Comparison of ENCODE assay signal across 14 cellular contexts in genomic region chr6:69179681-69180080, GRCh38.
DNase-seq lines count a peak whose midpoint lies in the region; TF ChIP-seq lines count a peak whose summit lies in the region.
"Had no signal": no experiment of that assay in that cellular context is flagged by ENCODE, and none has a peak within 500 bp of the region (broad histone marks: within the 10 kb centered on the region; RNA-seq: fewer than 3 reads in every experiment).

No MANE protein-coding gene starts in this region.

- H2BK5ac ChIP-seq in H9 (ENCODE audit: insufficient read length, low read length) = no peak overlapping the region

- no peak overlapping the region for H4K5ac ChIP-seq in H9 (ENCODE audit: insufficient read length, low read depth, low read length)

- H4K8ac ChIP-seq in H9 (replicated peaks; ENCODE audit: insufficient read length, low read depth, low read length) = no peak overlapping the region

- H2AK5ac ChIP-seq in H9 (ENCODE audit: insufficient read length, low read length) = no peak overlapping the region

- no peak overlapping the region for H2BK120ac ChIP-seq in H9 (ENCODE audit: low read depth, low read length, poor library complexity, severe bottlenecking)

- in situ Hi-C loops in G401 (cut with HindIII; ENCODE audit: low sequenced_read_pairs) = no loop called here

- H3K27me3 ChIP-seq in H9 (ENCODE audit: insufficient read depth, low read length) = no peaks in the 10 kb centered on the region
- H3K27me3 ChIP-seq: heart left ventricle, tibial nerve had no signal

- H3K4me3 Mint-ChIP-seq in H9 = no peak overlapping the region
- H3K4me3 Mint-ChIP-seq: activated naive CD4-positive, alpha-beta T cell treated with anti-CD3 and anti-CD28 coated beads, Interleukin-2, amount 50 U/mL, for 24 hours; memory B cell had no signal

- peak; percentile 30; the same call in 2 of the 3 replicates for TF ChIP-seq CTCF in H9 (conservative IDR thresholded peaks at IDR 0.05)

- no peak overlapping the region for H3K18ac ChIP-seq in H9 (ENCODE audit: insufficient read length, low read depth, low read length)

- H3K9ac ChIP-seq in H9 (ENCODE audit: extremely low read depth, insufficient read length, low read length) = no peak overlapping the region

- no peaks in the 10 kb centered on the region for H3K79me2 ChIP-seq in H9 (ENCODE audit: insufficient read depth, low read length)

- H3K23me2 ChIP-seq in H9 (ENCODE audit: insufficient read length, low read depth, low read length, poor library complexity, severe bottlenecking) = no peaks in the 10 kb centered on the region

- no peak overlapping the region for H3K4ac ChIP-seq in H9 (ENCODE audit: low read depth, low read length)

- H3K9me3 Mint-ChIP-seq in H9 = peaks cover 0 to 3% of the 10 kb centered on the region in 2 experiments; a peak in 2 of 5 replicates
- H3K9me3 Mint-ChIP-seq: memory B cell had no signal

- no peak overlapping the region for H3K23ac ChIP-seq in H9 (ENCODE audit: insufficient read length, low read depth, low read length)

- no peaks in the 10 kb centered on the region for H3K79me1 ChIP-seq in H9 (ENCODE audit: insufficient read depth, low read depth, low read length, poor library complexity, severe bottlenecking)

- H3K14ac ChIP-seq in H9 (ENCODE audit: insufficient read depth, low read length) = no peak overlapping the region

- no peak overlapping the region for H4K91ac ChIP-seq in H9 (ENCODE audit: insufficient read length, low read depth, low read length)

- no peak overlapping the region for H2BK20ac ChIP-seq in H9 (ENCODE audit: low read depth, low read length, poor library complexity, severe bottlenecking)

- peak overlapping the region in 1 of 3 experiments; percentile 88; a peak in 3 of 7 replicates for H3K27ac Mint-ChIP-seq in H9
- H3K27ac Mint-ChIP-seq: activated naive CD4-positive, alpha-beta T cell treated with anti-CD3 and anti-CD28 coated beads, Interleukin-2, amount 50 U/mL, for 24 hours; memory B cell had no signal

- H3K56ac ChIP-seq in H9 (ENCODE audit: insufficient read length, low read depth, low read length) = no peak overlapping the region

- peaks cover 0 to 4% (median 0%) of the 10 kb centered on the region in 3 experiments; a peak in 2 of 7 replicates for H3K36me3 Mint-ChIP-seq in H9 (ENCODE audit: insufficient read depth in 1 of 3, low read depth in 3 of 3)
- H3K36me3 Mint-ChIP-seq: activated naive CD4-positive, alpha-beta T cell treated with anti-CD3 and anti-CD28 coated beads, Interleukin-2, amount 50 U/mL, for 24 hours; memory B cell had no signal

- no peak overlapping the region for H2BK12ac ChIP-seq in H9 (ENCODE audit: insufficient read length, low read depth, low read length)

- H3K4me2 ChIP-seq in H9 (ENCODE audit: insufficient read depth, insufficient read length, low read length) = no peak overlapping the region

- no peak overlapping the region for H2AFZ ChIP-seq in H9 (ENCODE audit: low read length)

- H3K27ac ChIP-seq in H9 (ENCODE audit: insufficient read length, low read depth, low read length) = no peak overlapping the region
- H3K27ac ChIP-seq: heart left ventricle, prostate gland, SK-N-MC, tibial nerve had no signal

- no peak overlapping the region for H2BK15ac ChIP-seq in H9 (ENCODE audit: low read depth, low read length)

- no peaks in the 10 kb centered on the region for H3K27me3 Mint-ChIP-seq in H9 (ENCODE audit: low read depth)
- H3K27me3 Mint-ChIP-seq: activated naive CD4-positive, alpha-beta T cell treated with anti-CD3 and anti-CD28 coated beads, Interleukin-2, amount 50 U/mL, for 24 hours; memory B cell had no signal

- H3K4me1 Mint-ChIP-seq in H9 = peaks cover 3 to 4% of the 10 kb centered on the region in 2 experiments; a peak in 3 of 4 replicates
- H3K4me1 Mint-ChIP-seq: activated naive CD4-positive, alpha-beta T cell treated with anti-CD3 and anti-CD28 coated beads, Interleukin-2, amount 50 U/mL, for 24 hours; memory B cell had no signal

- no peaks in the 10 kb centered on the region for H3K9me3 ChIP-seq in H9 (ENCODE audit: control insufficient read depth, low read depth, low read length)
- H3K9me3 ChIP-seq: prostate gland, tibial nerve had no signal

- no peak overlapping the region for H3T11ph ChIP-seq in H9 (ENCODE audit: low read length)

- H3K4me1 ChIP-seq in H9 (ENCODE audit: insufficient read depth, low read length) = no peaks in the 10 kb centered on the region
- H3K4me1 ChIP-seq: heart left ventricle, prostate gland, tibial nerve had no signal

- no peaks in the 10 kb centered on the region for H4K20me1 ChIP-seq in H9 (ENCODE audit: control insufficient read depth, insufficient read depth, insufficient read length)

- DNase-seq in DMS153 treated with DMSO at 0.1 percent for 48 hours (lab: John Stamatoyannopoulos, UW; ENCODE audit: unreplicated experiment) = peak; percentile 14
- no peak for DNase-seq in DMS153 (lab: John Stamatoyannopoulos, UW)
- peak; percentile 43 for DNase-seq in H9
- peak; percentile 49 for DNase-seq in RKO (ENCODE audit: low spot score)
- DNase-seq in kidney tubule cell (ENCODE audit: low spot score) = peak; percentile 70
- DNase-seq in G401 (ENCODE audit: low spot score) = no peak
- DNase-seq in AG08395 (ENCODE audit: low spot score) = no peak
- DNase-seq in NCI-H2081 treated with DMSO at 0.1 percent for 48 hours (lab: John Stamatoyannopoulos, UW) = no peak
- DNase-seq: heart left ventricle had no signal

Comparison
In these comparisons a context has a peak if more than half of its experiments do, and no peak if none do; other contexts are left out.
1. DNase-seq: peak in DMS153 treated with DMSO at 0.1 percent for 48 hours (single experiment), H9 (single experiment), RKO (single experiment) and kidney tubule cell (single experiment); none in DMS153 (single experiment), G401 (single experiment), AG08395 (single experiment) and NCI-H2081 treated with DMSO at 0.1 percent for 48 hours (single experiment).